17 cellular contexts compared by ENCODE assay signal in the genomic region with DNA sequence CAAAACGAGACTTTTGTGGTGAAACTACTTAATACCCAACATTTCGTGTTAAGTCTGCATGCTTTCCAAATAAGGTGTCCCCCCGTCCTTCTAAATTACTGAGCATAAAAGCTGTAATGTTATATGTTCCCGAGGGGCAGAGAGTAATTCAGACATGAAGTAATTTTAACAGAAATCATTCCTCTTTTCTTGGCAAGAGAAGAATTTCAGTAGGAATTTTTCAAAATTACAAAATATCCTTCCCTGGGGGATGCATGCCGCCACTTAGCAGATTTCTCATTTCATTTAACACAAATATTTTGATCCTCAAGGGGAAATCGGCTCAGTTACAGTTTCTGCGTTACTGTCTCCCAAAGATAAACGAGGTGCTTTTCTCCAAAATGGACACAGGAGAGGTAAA.
DNase-seq lines count a peak whose midpoint lies in the region; ATAC-seq and TF ChIP-seq lines count a peak whose summit lies in the region.
"Had no signal": no experiment of that assay in that cellular context is flagged by ENCODE, and none has a peak within 500 bp of the region (broad histone marks: within the 10 kb centered on the region; RNA-seq: fewer than 3 reads in every experiment).

No MANE protein-coding gene starts in this region.

- H3K4ac ChIP-seq in neuronal stem cell (ENCODE audit: low read length): no peak overlapping the region

- H2AFZ ChIP-seq in neuronal stem cell (ENCODE audit: low read length): no peak overlapping the region

- no peaks in the 10 kb centered on the region for H3K36me3 ChIP-seq in gastroesophageal sphincter
- no peaks in the 10 kb centered on the region for H3K36me3 ChIP-seq in neuronal stem cell (replicated peaks in 1 of 2; ENCODE audit: control insufficient read depth in 2 of 2, insufficient read depth in 2 of 2, low read length in 2 of 2)
- H3K36me3 ChIP-seq in sigmoid colon: no peaks in the 10 kb centered on the region

- no peak for TF ChIP-seq POLR2A in gastroesophageal sphincter (IDR thresholded peaks at IDR 0.05)
- no peak for TF ChIP-seq POLR2A in sigmoid colon (IDR thresholded peaks at IDR 0.05)

- no peaks in the 10 kb centered on the region for H3K36me3 Mint-ChIP-seq in osteocyte (ENCODE audit: unreplicated experiment)

- peaks cover 1% of the 10 kb centered on the region for H3K79me1 ChIP-seq in neuronal stem cell (ENCODE audit: low read depth, low read length)

- H3K9ac ChIP-seq in neuronal stem cell (ENCODE audit: low read depth, low read length, poor library complexity): no peak overlapping the region

- H2BK120ac ChIP-seq in neuronal stem cell (ENCODE audit: low read depth, low read length): no peak overlapping the region

- no peak overlapping the region for H3K4me2 ChIP-seq in neuronal stem cell (ENCODE audit: insufficient read depth, low read length, poor library complexity, severe bottlenecking)

- no peaks in the 10 kb centered on the region for H3K27me3 Mint-ChIP-seq in osteocyte (ENCODE audit: unreplicated experiment)

- 48 to 51% methylated on average over 8 of the region's 8 CpGs for WGBS in gastroesophageal sphincter (ENCODE audit: low coverage in 1 of 2), 2 donors
- WGBS in neuronal stem cell (ENCODE audit: extremely low coverage in 2 of 2, insufficient read length in 2 of 2, insufficient replicate concordance in 1 of 2), 2 donors: no CpG with 5 or more reads among the region's 8 CpGs
- WGBS in sigmoid colon, 2 donors: 77 to 81% methylated on average over 8 of the region's 8 CpGs

- H3K4me1 ChIP-seq in gastroesophageal sphincter (peaks cover 0 to 6% (median 0%) of the 10 kb centered on the region in 3 donors), neuronal stem cell (ENCODE audit: control insufficient read depth in 2 of 2, insufficient read depth in 1 of 2, low read depth in 1 of 2, low read length in 2 of 2) (no peaks in the 10 kb centered on the region), sigmoid colon (no peaks in the 10 kb centered on the region)

- peak; percentile 39 for ATAC-seq in gastroesophageal sphincter
- ATAC-seq in HG03097 (IDR thresholded peaks at IDR 0.05; ENCODE audit: low FRiP score, unreplicated experiment): no peak
- ATAC-seq: Panc1 had no signal

- H3K4me3 Mint-ChIP-seq in osteocyte (ENCODE audit: unreplicated experiment): no peak overlapping the region

- H2BK15ac ChIP-seq in neuronal stem cell (ENCODE audit: low read length): no peak overlapping the region

- no peak overlapping the region for H4K91ac ChIP-seq in neuronal stem cell (ENCODE audit: low read depth, low read length, poor library complexity)

- H3K14ac ChIP-seq in neuronal stem cell (ENCODE audit: low read length): no peak overlapping the region

- no peak overlapping the region for H3K18ac ChIP-seq in neuronal stem cell (ENCODE audit: low read length)

- H3K27ac Mint-ChIP-seq in osteocyte (ENCODE audit: unreplicated experiment): peak overlapping the region; percentile 48

- H2AK5ac ChIP-seq in neuronal stem cell (ENCODE audit: low read depth, low read length): no peak overlapping the region

- TF ChIP-seq EP300 in gastroesophageal sphincter (IDR thresholded peaks at IDR 0.05): no peak
- TF ChIP-seq EP300 in sigmoid colon (IDR thresholded peaks at IDR 0.05): no peak

- H2BK12ac ChIP-seq in neuronal stem cell (ENCODE audit: low read length): no peak overlapping the region

- H3K27ac ChIP-seq in gastroesophageal sphincter: no peak overlapping the region
- no peak overlapping the region for H3K27ac ChIP-seq in neuronal stem cell (replicated peaks; ENCODE audit: low read length)
- H3K27ac ChIP-seq in sigmoid colon: no peak overlapping the region
- H3K27ac ChIP-seq: 22Rv1 had no signal

- peaks cover 22% of the 10 kb centered on the region for H3K4me1 Mint-ChIP-seq in osteocyte (ENCODE audit: unreplicated experiment)

- intact Hi-C loops in sigmoid colon (cut with DNase I): no loop called here

- no peaks in the 10 kb centered on the region for H3K27me3 ChIP-seq in gastroesophageal sphincter
- no peaks in the 10 kb centered on the region for H3K27me3 ChIP-seq in neuronal stem cell (ENCODE audit: control insufficient read depth in 3 of 3, insufficient read depth in 3 of 3, low read depth in 1 of 3, low read length in 3 of 3)
- H3K27me3 ChIP-seq in sigmoid colon: no peaks in the 10 kb centered on the region

- no peaks in the 10 kb centered on the region for H3K9me3 ChIP-seq in gastroesophageal sphincter
- no peaks in the 10 kb centered on the region for H3K9me3 ChIP-seq in neuronal stem cell (replicated peaks in 1 of 2; ENCODE audit: control insufficient read depth in 2 of 2, insufficient read depth in 1 of 2, low read depth in 1 of 2, low read length in 2 of 2)
- H3K9me3 ChIP-seq in sigmoid colon: no peaks in the 10 kb centered on the region

- TF ChIP-seq CTCF in cardiac fibroblast (IDR thresholded peaks at IDR 0.05; ENCODE audit: low read depth, low read length) (no peak), gastroesophageal sphincter (IDR thresholded peaks at IDR 0.05) (no peak), osteocyte (IDR thresholded peaks at IDR 0.05) (no peak), sigmoid colon (IDR thresholded peaks at IDR 0.05) (no peak)

- H2BK5ac ChIP-seq in neuronal stem cell (ENCODE audit: low read length): no peak overlapping the region

- peaks cover 7% of the 10 kb centered on the region for H3K9me3 Mint-ChIP-seq in osteocyte (ENCODE audit: unreplicated experiment)

- peak; percentile 27 for DNase-seq in NCI-H2171 treated with DMSO at 0.1 percent for 48 hours (lab: John Stamatoyannopoulos, UW)
- DNase-seq in NCI-H2171 (lab: John Stamatoyannopoulos, UW): no peak
- peak; percentile 34 to 61 for DNase-seq in cardiac fibroblast (ENCODE audit: low read depth in 2 of 2)
- DNase-seq in osteocyte (ENCODE audit: extremely low spot score, unreplicated experiment): no peak
- no peak for DNase-seq in neuronal stem cell (ENCODE audit: low spot score)
- no peak for DNase-seq in sigmoid colon
- DNase-seq: C1 segment of cervical spinal cord, GF-D8, KG1, NCI-H1048, NCI-H146, NCI-H2081, NCI-H524 treated with DMSO at 0.1 percent for 48 hours had no signal

- H3K23ac ChIP-seq in neuronal stem cell (ENCODE audit: low read depth, low read length, poor library complexity): no peak overlapping the region

- H4K8ac ChIP-seq in neuronal stem cell (ENCODE audit: low read depth, low read length): no peak overlapping the region

- no peak overlapping the region for H3K4me3 ChIP-seq in cardiac fibroblast (replicated peaks in 1 of 2; ENCODE audit: low read depth in 2 of 2, low read length in 2 of 2)
- no peak overlapping the region for H3K4me3 ChIP-seq in gastroesophageal sphincter
- no peak overlapping the region for H3K4me3 ChIP-seq in neuronal stem cell (ENCODE audit: low read length in 2 of 2)
- no peak overlapping the region for H3K4me3 ChIP-seq in sigmoid colon

Comparison
In these comparisons a context has a peak if more than half of its experiments do, and no peak if none do; other contexts are left out.
1. DNase-seq: peak in NCI-H2171 treated with DMSO at 0.1 percent for 48 hours (single experiment) and cardiac fibroblast (2 of 2); none in NCI-H2171 (single experiment), osteocyte (single experiment), neuronal stem cell (single experiment) and sigmoid colon (single experiment).